In the genomic region with DNA sequence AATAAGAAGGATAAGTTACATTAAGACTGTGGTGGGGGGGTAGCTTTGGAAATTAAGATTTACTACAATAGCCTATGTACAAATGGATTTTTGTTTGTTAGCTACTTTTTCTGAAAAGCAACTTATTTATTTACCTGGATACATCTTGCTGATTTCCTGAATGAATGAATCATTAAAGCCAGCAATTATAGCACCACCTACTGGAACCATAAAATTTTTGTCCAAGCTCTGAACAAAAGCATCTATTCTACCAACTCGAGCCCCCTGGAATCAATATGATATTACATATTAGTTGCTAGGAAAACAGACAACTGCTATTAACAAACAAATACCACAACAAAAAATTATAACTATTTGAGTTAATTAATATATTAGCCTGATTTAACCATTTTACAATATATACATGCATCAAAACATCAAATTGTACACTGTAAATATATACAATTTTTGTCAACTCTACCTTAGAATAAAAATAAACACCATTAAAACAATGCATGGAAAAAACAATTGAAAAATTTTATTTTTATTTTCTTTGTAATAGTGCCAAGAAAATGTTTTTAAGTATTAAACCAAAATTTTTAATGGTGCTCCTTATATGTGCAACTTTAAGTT, we compare ENCODE assay signal across 8 cellular contexts. TPM values are rescaled to one million over a fixed set of nuclear protein-coding genes. Genes with fewer than 3 reads are reported as not detected.
DNase-seq lines count a peak whose midpoint lies in the region; ATAC-seq, FAIRE-seq and TF ChIP-seq lines count a peak whose summit lies in the region.

No MANE protein-coding gene starts in this region.

- H3K36me3 Mint-ChIP-seq in activated CD8-positive, alpha-beta memory T cell treated with anti-CD3 and anti-CD28 coated beads, Interleukin-2, amount 10 ng/mL, durations not matched to agents 7 days and 5 days, result peaks cover 13% of the 10 kb centered on the region

- no peaks in the 10 kb centered on the region for H3K27me3 Mint-ChIP-seq in activated CD8-positive, alpha-beta memory T cell treated with anti-CD3 and anti-CD28 coated beads, Interleukin-2, amount 10 ng/mL, durations not matched to agents 7 days and 5 days

- TF ChIP-seq CTCF in HL-60 (IDR thresholded peaks at IDR 0.05; ENCODE audit: insufficient read depth, low read length), result peak; percentile 13

- ATAC-seq in stimulated activated naive CD8-positive, alpha-beta T cell treated with anti-CD3 and anti-CD28 coated beads, Interleukin-15, Interleukin-2, amounts not matched to agents 100 U/mL and 50 U/mL, for 24 hours, result no peak
- no peak for ATAC-seq in activated CD8-positive, alpha-beta memory T cell treated with anti-CD3 and anti-CD28 coated beads, Interleukin-2, amount 10 ng/mL, durations not matched to agents 7 days and 5 days
- ATAC-seq in GM21390 (IDR thresholded peaks at IDR 0.05; ENCODE audit: unreplicated experiment), result no peak

- no peak overlapping the region for H3K27ac ChIP-seq in HL-60 (replicated peaks)

- H3K9me3 Mint-ChIP-seq in activated CD8-positive, alpha-beta memory T cell treated with anti-CD3 and anti-CD28 coated beads, Interleukin-2, amount 10 ng/mL, durations not matched to agents 7 days and 5 days (ENCODE audit: low read depth), result no peaks in the 10 kb centered on the region

- FAIRE-seq in TTC549 (lab: Jason Lieb, UNC), result peak; percentile 34
- peak; percentile 94 for FAIRE-seq in islet of Langerhans (lab: Jason Lieb, UNC)

- H3K4me3 Mint-ChIP-seq in activated CD8-positive, alpha-beta memory T cell treated with anti-CD3 and anti-CD28 coated beads, Interleukin-2, amount 10 ng/mL, durations not matched to agents 7 days and 5 days, result no peak overlapping the region

- CTCF ChIA-PET in activated CD8-positive, alpha-beta memory T cell treated with anti-CD3 and anti-CD28 coated beads, Interleukin-2, amount 10 ng/mL, durations not matched to agents 7 days and 5 days (lab: Charles Lee), result interaction anchor here (0.8 to 3.0 kb wide), 14 partner anchors 8 to 164 kb away, joined by 3 to 17 read pairs (median 4); a partner anchor contains a TSS

- no peak overlapping the region for H3K4me3 ChIP-seq in HL-60 (replicated peaks; ENCODE audit: insufficient read depth, low read length)

- no peaks in the 10 kb centered on the region for H3K27me3 ChIP-seq in HL-60 (ENCODE audit: insufficient read depth, poor library complexity, severe bottlenecking)

- peaks cover 2% of the 10 kb centered on the region for H3K4me1 Mint-ChIP-seq in activated CD8-positive, alpha-beta memory T cell treated with anti-CD3 and anti-CD28 coated beads, Interleukin-2, amount 10 ng/mL, durations not matched to agents 7 days and 5 days

- H3K27ac Mint-ChIP-seq in activated CD8-positive, alpha-beta memory T cell treated with anti-CD3 and anti-CD28 coated beads, Interleukin-2, amount 10 ng/mL, durations not matched to agents 7 days and 5 days, result no peak overlapping the region

- DNase-seq in DMS114 treated with DMSO at 0.1 percent for 48 hours (lab: John Stamatoyannopoulos, UW; ENCODE audit: unreplicated experiment) (peak; percentile 15), HL-60 (ENCODE audit: low read depth in 1 of 2, low spot score in 1 of 2) (no peak), occipital lobe (lab: John Stamatoyannopoulos, UW) (no peak)
- no peak for DNase-seq in stimulated activated naive CD8-positive, alpha-beta T cell treated with anti-CD3 and anti-CD28 coated beads, Interleukin-15, Interleukin-2, amounts not matched to agents 100 U/mL and 50 U/mL, for 24 hours
- no peak for DNase-seq in activated CD8-positive, alpha-beta memory T cell treated with anti-CD3 and anti-CD28 coated beads, Interleukin-2, amount 10 ng/mL, durations not matched to agents 7 days and 5 days

RNA-seq across cellular contexts. Expression of a gene that starts 15.3 kb away (rescaled TPM):
- 10 to 100 TPM; 12.9 TPM for total RNA-seq in activated CD8-positive, alpha-beta memory T cell treated with anti-CD3 and anti-CD28 coated beads, Interleukin-2, amount 10 ng/mL, durations not matched to agents 7 days and 5 days
- total RNA-seq in occipital lobe, result 14.8 TPM
